ENCODE assay signal across 8 cellular contexts in genomic region chr4:2812600-2812932, GRCh38. TPM values are rescaled to one million over a fixed set of nuclear protein-coding genes. Genes with fewer than 3 reads are reported as not detected.
DNase-seq lines count a peak whose midpoint lies in the region; ATAC-seq and TF ChIP-seq lines count a peak whose summit lies in the region.

No MANE protein-coding gene starts in this region.

- no CpG with 5 or more reads among the region's 7 CpGs for WGBS in H9 (ENCODE audit: extremely low coverage, insufficient read length, low lambda C conversion rate)

- peaks cover 23 to 35% of the 10 kb centered on the region in 2 experiments for H3K4me1 Mint-ChIP-seq in H9

- H4K91ac ChIP-seq in H9 (ENCODE audit: insufficient read length, low read depth, low read length), result no peak overlapping the region

- DNase-seq in AG04449 (ENCODE audit: low read depth, low spot score) (no peak), H9 (no peak), NAMALWA (ENCODE audit: low spot score) (no peak), A172 (ENCODE audit: low spot score) (no peak), occipital lobe (lab: John Stamatoyannopoulos, UW) (no peak)
- no peak for DNase-seq in activated naive CD4-positive, alpha-beta T cell treated with anti-CD3 and anti-CD28 coated beads, Interleukin-2, amount 50 U/mL, for 72 hours (ENCODE audit: low spot score in 2 of 2)

- H2AFZ ChIP-seq in H9 (ENCODE audit: low read length), result no peak overlapping the region

- no peak overlapping the region for H3K18ac ChIP-seq in H9 (ENCODE audit: insufficient read length, low read depth, low read length)

- H3K14ac ChIP-seq in H9 (ENCODE audit: insufficient read depth, low read length), result peak overlapping the region; percentile 39

- no peak overlapping the region for H2AK5ac ChIP-seq in H9 (ENCODE audit: insufficient read length, low read length)

- H3K36me3 Mint-ChIP-seq in H9 (ENCODE audit: insufficient read depth in 1 of 3, low read depth in 3 of 3), result peaks cover 0 to 5% (median 0%) of the 10 kb centered on the region in 3 experiments; a peak in 2 of 7 replicates
- H3K36me3 Mint-ChIP-seq in activated naive CD4-positive, alpha-beta T cell treated with anti-CD3 and anti-CD28 coated beads, Interleukin-2, amount 50 U/mL, for 72 hours, result peaks cover 19 to 51% of the 10 kb centered on the region in 2 donors

- H2BK5ac ChIP-seq in H9 (ENCODE audit: insufficient read length, low read length), result no peak overlapping the region

- H3K56ac ChIP-seq in H9 (ENCODE audit: insufficient read length, low read depth, low read length), result no peak overlapping the region

- POLR2A ChIA-PET in AG04449 (lab: Yijun Ruan, JAX), result no interaction called here

- no peak overlapping the region for H2BK12ac ChIP-seq in H9 (ENCODE audit: insufficient read length, low read depth, low read length)

- no peaks in the 10 kb centered on the region for H3K79me1 ChIP-seq in H9 (ENCODE audit: insufficient read depth, low read depth, low read length, poor library complexity, severe bottlenecking)

- H3K4me1 ChIP-seq in H9 (ENCODE audit: insufficient read depth, low read length), result peaks cover 4% of the 10 kb centered on the region
- H3K4me1 ChIP-seq in mononuclear cell (ENCODE audit: insufficient read depth, low read length), result peaks cover 92% of the 10 kb centered on the region

- no peak overlapping the region for H3K4ac ChIP-seq in H9 (ENCODE audit: low read depth, low read length)

- H3K9me3 ChIP-seq in H9 (ENCODE audit: control insufficient read depth, low read depth, low read length) (no peaks in the 10 kb centered on the region), mononuclear cell (ENCODE audit: low read depth, low read length) (no peaks in the 10 kb centered on the region)

- no peak overlapping the region; a peak in 1 of 7 replicates for H3K27ac Mint-ChIP-seq in H9
- peak overlapping the region; percentile 87 to 94 for H3K27ac Mint-ChIP-seq in activated naive CD4-positive, alpha-beta T cell treated with anti-CD3 and anti-CD28 coated beads, Interleukin-2, amount 50 U/mL, for 72 hours

- H4K8ac ChIP-seq in H9 (replicated peaks; ENCODE audit: insufficient read length, low read depth, low read length), result no peak overlapping the region

- H3K9ac ChIP-seq in H9 (ENCODE audit: extremely low read depth, insufficient read length, low read length), result no peak overlapping the region

- no peak overlapping the region for H3K4me2 ChIP-seq in H9 (ENCODE audit: insufficient read depth, insufficient read length, low read length)

- H3T11ph ChIP-seq in H9 (ENCODE audit: low read length), result no peak overlapping the region

- peaks cover 1% of the 10 kb centered on the region for H3K23me2 ChIP-seq in H9 (ENCODE audit: insufficient read length, low read depth, low read length, poor library complexity, severe bottlenecking)

- no peak overlapping the region for H3K23ac ChIP-seq in H9 (ENCODE audit: insufficient read length, low read depth, low read length)

- H4K5ac ChIP-seq in H9 (ENCODE audit: insufficient read length, low read depth, low read length), result no peak overlapping the region

- no peak overlapping the region for H3K4me3 Mint-ChIP-seq in H9

- no peaks in the 10 kb centered on the region for H3K79me2 ChIP-seq in H9 (ENCODE audit: insufficient read depth, low read length)

- no peak overlapping the region for H2BK15ac ChIP-seq in H9 (ENCODE audit: low read depth, low read length)

- H3K4me3 ChIP-seq in AG04449 (ENCODE audit: low read depth, low read length) (peak overlapping the region; percentile 41), mononuclear cell (ENCODE audit: low read length) (peak overlapping the region; percentile 60)

- CTCF ChIA-PET in AG04449 (lab: Yijun Ruan, JAX), result interaction anchor here (0.8 kb wide), 1 partner anchor 151 kb away, joined by 3 read pairs; no protein-coding TSS in a partner anchor

- H2BK20ac ChIP-seq in H9 (ENCODE audit: low read depth, low read length, poor library complexity, severe bottlenecking), result no peak overlapping the region

- H3K27ac ChIP-seq in H9 (ENCODE audit: insufficient read length, low read depth, low read length), result no peak overlapping the region

- no peak for ATAC-seq in activated naive CD4-positive, alpha-beta T cell treated with anti-CD3 and anti-CD28 coated beads, Interleukin-2, amount 50 U/mL, for 72 hours
- ATAC-seq in HG03095 (IDR thresholded peaks at IDR 0.05; ENCODE audit: unreplicated experiment), result no peak

- peaks cover 2 to 3% of the 10 kb centered on the region in 2 experiments; a peak in 2 of 5 replicates for H3K9me3 Mint-ChIP-seq in H9
- no peaks in the 10 kb centered on the region for H3K9me3 Mint-ChIP-seq in activated naive CD4-positive, alpha-beta T cell treated with anti-CD3 and anti-CD28 coated beads, Interleukin-2, amount 50 U/mL, for 72 hours

- H3K27me3 Mint-ChIP-seq in H9 (ENCODE audit: low read depth), result peaks cover 10% of the 10 kb centered on the region

- H2BK120ac ChIP-seq in H9 (ENCODE audit: low read depth, low read length, poor library complexity, severe bottlenecking), result no peak overlapping the region

- H4K20me1 ChIP-seq in H9 (ENCODE audit: control insufficient read depth, insufficient read depth, insufficient read length), result no peaks in the 10 kb centered on the region

- no peak for TF ChIP-seq CTCF in AG04449 (IDR thresholded peaks at IDR 0.05; ENCODE audit: insufficient read depth, low read length, missing control alignments)
- TF ChIP-seq CTCF in H9 (conservative IDR thresholded peaks at IDR 0.05), result no peak

- H3K27me3 ChIP-seq in H9 (ENCODE audit: insufficient read depth, low read length), result no peaks in the 10 kb centered on the region
- no peaks in the 10 kb centered on the region for H3K27me3 ChIP-seq in mononuclear cell (ENCODE audit: insufficient read depth, low read length)

RNA-seq across cellular contexts. Expression of gene SH3BP2, which starts 19.7 kb away (rescaled TPM):
- total RNA-seq in H9 (2021) (34.1 and 37.6 TPM in 2 replicates), mononuclear cell (134 TPM), occipital lobe (24.8 TPM)
- 10 to 100 TPM; 56.6 to 77.6 TPM for total RNA-seq in activated naive CD4-positive, alpha-beta T cell treated with anti-CD3 and anti-CD28 coated beads, Interleukin-2, amount 50 U/mL, for 72 hours
- 37.4 and 56.9 TPM in 2 replicates for total RNA-seq in A172 (2014; rRNA removed; shearing (Covaris generic))

RNA-seq across cellular contexts. Expression of gene ADD1, which starts 31.1 kb away (rescaled TPM):
- total RNA-seq in H9 (2021) (163 and 166 TPM in 2 replicates), mononuclear cell (147 TPM), occipital lobe (166 TPM)
- total RNA-seq in activated naive CD4-positive, alpha-beta T cell treated with anti-CD3 and anti-CD28 coated beads, Interleukin-2, amount 50 U/mL, for 72 hours, result 100 to 1,000 TPM; 216 to 239 TPM
- total RNA-seq in A172 (2014; rRNA removed; shearing (Covaris generic)), result 166 and 199 TPM in 2 replicates

RNA-seq across cellular contexts. Expression of gene TNIP2, which starts 56.4 kb away (rescaled TPM):
- total RNA-seq in H9 (2021) (42.2 and 44.7 TPM in 2 replicates), mononuclear cell (53.8 TPM), occipital lobe (5.9 TPM)
- 10 to 100 TPM; 48.9 to 75.5 TPM for total RNA-seq in activated naive CD4-positive, alpha-beta T cell treated with anti-CD3 and anti-CD28 coated beads, Interleukin-2, amount 50 U/mL, for 72 hours
- total RNA-seq in A172 (2014; rRNA removed; shearing (Covaris generic)), result 67.5 and 74.0 TPM in 2 replicates

Comparison
In these comparisons a context has a peak if more than half of its experiments do, and no peak if none do; other contexts are left out.
1. H3K27ac Mint-ChIP-seq: peak in activated naive CD4-positive, alpha-beta T cell treated with anti-CD3 and anti-CD28 coated beads, Interleukin-2, amount 50 U/mL, for 72 hours (2 of 2); none in H9 (0 of 3).